ENCODE assay signal across 18 cellular contexts in genomic region chr13:87498681-87499080, GRCh38.
DNase-seq lines count a peak whose midpoint lies in the region; ATAC-seq and TF ChIP-seq lines count a peak whose summit lies in the region.
"Had no signal": no experiment of that assay in that cellular context is flagged by ENCODE, and none has a peak within 500 bp of the region (broad histone marks: within the 10 kb centered on the region; RNA-seq: fewer than 3 reads in every experiment).

No MANE protein-coding gene starts in this region.

- CTCF ChIA-PET in RWPE1 (lab: Yijun Ruan, JAX), result interaction anchor here (0.8 kb wide), 1 partner anchor 16 kb away, joined by 3 read pairs; no protein-coding TSS in a partner anchor

- no peak for ATAC-seq in GM21717 (IDR thresholded peaks at IDR 0.05; ENCODE audit: unreplicated experiment)
- ATAC-seq: left cardiac atrium, natural killer cell had no signal

- no peak overlapping the region for H3K27ac ChIP-seq in RWPE1
- H3K27ac ChIP-seq: adrenal gland, HL-60, SJSA1 had no signal

- no peak overlapping the region for H3K4me3 ChIP-seq in epithelial cell of esophagus (ENCODE audit: low read length)
- no peak overlapping the region for H3K4me3 ChIP-seq in skeletal muscle cell (ENCODE audit: low read depth, low read length)
- H3K4me3 ChIP-seq: adrenal gland, SJSA1 had no signal

- no peak for TF ChIP-seq CTCF in RWPE1 (conservative IDR thresholded peaks at IDR 0.05; ENCODE audit: low read depth)
- no peak for TF ChIP-seq CTCF in epithelial cell of esophagus (IDR thresholded peaks at IDR 0.05; ENCODE audit: insufficient read depth, low read depth, low read length, missing control alignments)

- DNase-seq in NOMO-1 treated with DMSO at 0.1 percent for 48 hours (lab: John Stamatoyannopoulos, UW; ENCODE audit: unreplicated experiment) (peak; percentile 19), NOMO-1 treated with dmso at 0.1 percent for 144 hours (lab: John Stamatoyannopoulos, UW; ENCODE audit: unreplicated experiment) (no peak), RWPE1 (ENCODE audit: low spot score) (peak; percentile 10), epithelial cell of esophagus (ENCODE audit: low read depth) (peak; percentile 54), skeletal muscle cell (ENCODE audit: low read depth) (peak; percentile 0), GM19238 (ENCODE audit: insufficient read length, low spot score) (no peak), putamen (ENCODE audit: low spot score) (no peak)
- DNase-seq: 8988T; activated CD4-positive, CD25-positive, alpha-beta regulatory T cell treated with anti-CD3 and anti-CD28 coated beads, Interleukin-2, amount 50 U/mL, for 72 hours; left cardiac atrium; natural killer cell; NCI-H1417; NCI-H446 treated with DMSO at 0.1 percent for 48 hours; stimulated activated CD4-positive, alpha-beta T cell treated with anti-CD3 and anti-CD28 coated beads, Interleukin-12 subunit alpha, Interleukin-12 subunit beta, amount 100 ng/mL, for 4 hours had no signal

- POLR2A ChIA-PET in RWPE1 (lab: Yijun Ruan, JAX; ENCODE audit: low non-redundant PET), result no interaction called here

Comparison
In these comparisons a context has a peak if more than half of its experiments do, and no peak if none do; other contexts are left out.
1. DNase-seq: peak in NOMO-1 treated with DMSO at 0.1 percent for 48 hours (single experiment), RWPE1 (single experiment), epithelial cell of esophagus (single experiment) and skeletal muscle cell (single experiment); none in NOMO-1 treated with dmso at 0.1 percent for 144 hours (single experiment), GM19238 (single experiment) and putamen (single experiment).